In the genomic region with DNA sequence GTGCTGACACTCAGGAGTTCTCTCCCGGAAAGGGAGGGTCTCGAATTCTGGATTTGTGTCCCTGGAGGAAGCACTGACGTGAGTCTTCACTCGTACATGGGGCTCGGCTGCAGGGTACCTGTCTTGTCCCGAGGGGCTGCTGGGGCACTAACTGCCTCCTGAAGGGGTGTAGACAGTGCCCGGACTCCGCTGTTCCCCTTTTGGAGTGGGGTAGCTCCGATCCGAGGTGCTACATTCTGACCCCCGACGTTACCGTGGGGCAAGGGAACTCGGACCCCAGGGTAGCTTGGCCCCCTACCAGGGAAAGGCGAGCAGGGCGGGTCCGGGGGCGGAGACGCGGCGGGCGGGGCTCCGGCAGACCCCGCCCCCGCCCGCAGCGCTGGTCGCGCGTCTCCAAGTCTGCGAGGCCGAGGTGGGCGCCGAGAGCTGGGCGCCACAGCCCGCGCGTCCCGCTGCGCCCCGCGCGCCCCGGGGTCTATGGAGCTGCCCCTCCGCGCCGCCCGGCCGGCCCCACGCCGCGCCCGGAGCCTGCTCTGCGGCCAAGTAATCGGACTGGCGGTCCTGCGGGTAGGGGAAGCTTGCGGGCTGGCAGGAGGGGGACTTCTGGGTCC, we compare ENCODE assay signal across 8 cellular contexts. TPM values are rescaled to one million over a fixed set of nuclear protein-coding genes. Genes with fewer than 3 reads are reported as not detected.
DNase-seq lines count a peak whose midpoint lies in the region; ATAC-seq, FAIRE-seq and TF ChIP-seq lines count a peak whose summit lies in the region.

NPAS1 (plus strand) TSS at position 407 of the 611 bp plus-strand sequence. CDS start 1,211 bp downstream, outside the sequence.

- no peaks in the 10 kb centered on the region for H3K36me3 ChIP-seq in pancreas

- DNase-seq in EH (ENCODE audit: low read depth) (peak; percentile 18), NCI-H82 treated with DMSO at 0.1 percent for 48 hours (lab: John Stamatoyannopoulos, UW; ENCODE audit: unreplicated experiment) (peak; percentile 25), fibroblast of the aortic adventitia (ENCODE audit: low read depth) (no peak), pancreas (peak in 2 of 6 donors; percentile 54 to 62), sciatic nerve (ENCODE audit: low spot score) (no peak), HK-2 (ENCODE audit: unreplicated experiment) (no peak)

- TF ChIP-seq CTCF in fibroblast of the aortic adventitia (IDR thresholded peaks at IDR 0.05; ENCODE audit: insufficient read depth, low read length) (no peak), pancreas (IDR thresholded peaks at IDR 0.05) (no peak)

- no peaks in the 10 kb centered on the region for H3K9me3 ChIP-seq in pancreas

- no peak for FAIRE-seq in pancreas (lab: Jason Lieb, UNC)

- H3K4me3 ChIP-seq in fibroblast of the aortic adventitia (ENCODE audit: low read depth, low read length) (peak within 1 kb of the TSS; percentile 56), pancreas (peak within 1 kb of the TSS in 1 of 4 donors; percentile 30)

- no peak within 1 kb of the TSS for H3K27ac ChIP-seq in pancreas

- peaks cover 8 to 10% (median 9%) of the 10 kb centered on the region in 3 donors for H3K4me1 ChIP-seq in pancreas

- ATAC-seq in pancreas, result peak in 3 of 4 donors; percentile 8 to 62 (median 23)
- ATAC-seq in sciatic nerve, result no peak
- ATAC-seq in HG02840 (IDR thresholded peaks at IDR 0.05; ENCODE audit: low FRiP score, unreplicated experiment), result no peak
- ATAC-seq in HG03457 (IDR thresholded peaks at IDR 0.05; ENCODE audit: unreplicated experiment), result no peak

- WGBS in pancreas, 2 donors, result 4 to 7% methylated on average over 30 to 58 of the region's 58 CpGs

- intact Hi-C loops in pancreas (cut with DNase I), result no loop called here
- intact Hi-C loops in sciatic nerve (cut with DNase I), result no loop called here

- peaks cover 0 to 32% (median 6%) of the 10 kb centered on the region in 4 donors for H3K27me3 ChIP-seq in pancreas

RNA-seq across cellular contexts. Expression of gene NPAS1, which starts in this region (rescaled TPM):
- 0.49 and 2.1 TPM in 2 replicates for total RNA-seq in fibroblast of the aortic adventitia (ENCODE audit: low replicate concordance)
- total RNA-seq in pancreas, result under 1 TPM; 0.12 to 0.42 (median 0.23) TPM
- polyA plus RNA-seq in pancreas, result under 1 TPM; 0.46 to 0.49 TPM
- total RNA-seq in sciatic nerve, result 0.89 TPM

Comparison
In these comparisons a context has a peak if more than half of its experiments do, and no peak if none do; other contexts are left out.
1. Peak in ATAC-seq in pancreas; RNA of the gene not detected or under 1 TPM.
2. DNase-seq: peak in EH (single experiment) and NCI-H82 treated with DMSO at 0.1 percent for 48 hours (single experiment); none in fibroblast of the aortic adventitia (single experiment), sciatic nerve (single experiment) and HK-2 (single experiment).